10 cellular contexts compared by ENCODE assay signal in genomic region chr16:79500305-79500704, GRCh38.
"Had no signal": no experiment of that assay in that cellular context is flagged by ENCODE, and none has a peak within 500 bp of the region (broad histone marks: within the 10 kb centered on the region; RNA-seq: fewer than 3 reads in every experiment).

No MANE protein-coding gene starts in this region.

- H3K4me1 Mint-ChIP-seq: IgD-negative memory B cell had no signal

- ATAC-seq: HCT116, HepG2 had no signal

- H3K36me3 ChIP-seq: HAP-1 had no signal

- H3K27ac ChIP-seq: GM23248, HL-60 had no signal

- H3K4me3 Mint-ChIP-seq: HFFc6, IgD-negative memory B cell had no signal

- H3K36me3 Mint-ChIP-seq: IgD-negative memory B cell had no signal

- H3K9me3 ChIP-seq: HAP-1 had no signal

- DNase-seq: GM23248, GOT3, H7, HFFc6, KBM-7 had no signal

- H3K27ac Mint-ChIP-seq: HFFc6, IgD-negative memory B cell had no signal

- H3K4me1 ChIP-seq: HAP-1 had no signal

- H3K4me3 ChIP-seq: GM23248, HAP-1 had no signal
